In genomic region chr17:45127583-45128300, GRCh38 we compare ENCODE assay signal across 10 cellular contexts. TPM values are rescaled to one million over a fixed set of nuclear protein-coding genes. Genes with fewer than 3 reads are reported as not detected.
DNase-seq lines count a peak whose midpoint lies in the region; ATAC-seq and TF ChIP-seq lines count a peak whose summit lies in the region.
"Had no signal": no experiment of that assay in that cellular context is flagged by ENCODE, and none has a peak within 500 bp of the region (broad histone marks: within the 10 kb centered on the region; RNA-seq: fewer than 3 reads in every experiment).

No MANE protein-coding gene starts in this region.

- no peak for ATAC-seq in HG03025 (IDR thresholded peaks at IDR 0.05; ENCODE audit: low FRiP score, unreplicated experiment)
- no peak for ATAC-seq in GM19395 (IDR thresholded peaks at IDR 0.05; ENCODE audit: unreplicated experiment)
- ATAC-seq: activated CD8-positive, alpha-beta T cell treated with anti-CD3 and anti-CD28 coated beads for 36 hours had no signal

- no peaks in the 10 kb centered on the region for H3K36me3 ChIP-seq in HUES64 (ENCODE audit: insufficient read depth, low read length)
- H3K36me3 ChIP-seq in breast epithelium, result no peaks in the 10 kb centered on the region
- H3K36me3 ChIP-seq in testis (ENCODE audit: low read depth, missing control alignments), result no peaks in the 10 kb centered on the region

- no peak for TF ChIP-seq CTCF in breast epithelium (IDR thresholded peaks at IDR 0.05)
- no peak for TF ChIP-seq CTCF in testis (IDR thresholded peaks at IDR 0.05)

- H3K4me1 ChIP-seq in HUES64 (ENCODE audit: insufficient read depth, low read length) (peaks cover 3% of the 10 kb centered on the region; the same call in 1 of the 2 replicates), breast epithelium (peaks cover 6 to 27% of the 10 kb centered on the region in 2 donors), testis (peaks cover 48% of the 10 kb centered on the region)

- H3K27me3 ChIP-seq in HUES64 (ENCODE audit: insufficient read depth, low read length) (no peaks in the 10 kb centered on the region), breast epithelium (no peaks in the 10 kb centered on the region), layer of hippocampus (ENCODE audit: control insufficient read depth, insufficient read depth, low read length) (no peaks in the 10 kb centered on the region), testis (no peaks in the 10 kb centered on the region)

- no peaks in the 10 kb centered on the region for H3K9me3 ChIP-seq in HUES64 (ENCODE audit: insufficient read depth, low read depth, low read length)
- H3K9me3 ChIP-seq in breast epithelium, result no peaks in the 10 kb centered on the region
- no peaks in the 10 kb centered on the region for H3K9me3 ChIP-seq in testis

- WGBS in HUES64, result 67% methylated on average over 20 of the region's 20 CpGs
- WGBS in testis, 2 donors, result 38 to 44% methylated on average over 14 to 20 of the region's 20 CpGs

- TF ChIP-seq POLR2A in breast epithelium (IDR thresholded peaks at IDR 0.05) (no peak), testis (IDR thresholded peaks at IDR 0.05) (no peak)

- DNase-seq in breast epithelium (ENCODE audit: low spot score in 2 of 2) (peak; percentile 62 to 77), testis (peak; percentile 55), 8988T (no peak), DMS153 (lab: John Stamatoyannopoulos, UW) (no peak)
- DNase-seq: activated CD8-positive, alpha-beta T cell treated with anti-CD3 and anti-CD28 coated beads for 36 hours; NCI-H2171 treated with DMSO at 0.1 percent for 48 hours had no signal

- H3K4me3 ChIP-seq in HUES64 (ENCODE audit: low read length) (no peak overlapping the region), breast epithelium (peak overlapping the region in 2 of 3 donors; percentile 8 to 47), testis (no peak overlapping the region)

- H3K27ac ChIP-seq in HUES64 (ENCODE audit: low read depth, low read length) (peak overlapping the region; percentile 13), breast epithelium (peak overlapping the region; percentile 83 to 99), layer of hippocampus (ENCODE audit: low read depth, low read length) (peak overlapping the region; percentile 73), testis (peak overlapping the region; percentile 81 to 98)

- peak overlapping the region; percentile 38; the same call in 1 of the 2 replicates for H3K9ac ChIP-seq in HUES64 (ENCODE audit: low read depth, low read length)

- intact Hi-C loops in breast epithelium (cut with DNase I; ENCODE audit: low total_unique reads), result no loop called here
- intact Hi-C loops in testis (cut with DNase I; ENCODE audit: low total_unique reads), result loop anchor here (10.0 kb wide), 1 partner anchor 353 kb away; no protein-coding TSS in a partner anchor

RNA-seq across cellular contexts. Expression of gene PLCD3, which starts 4.6 kb away (rescaled TPM):
- polyA plus RNA-seq in HUES64 (2013, experiment 1 of 2), result 16.4 TPM
- polyA plus RNA-seq in HUES64 (2013, experiment 2 of 2), result 21.9 TPM
- total RNA-seq in breast epithelium (10 to 100 TPM; 30.8 to 62.2 (median 41.1) TPM), testis (100 to 1,000 TPM in 1 of 2 donors, 10 to 100 TPM in 1; 86.3 to 106 TPM)
- polyA plus RNA-seq in testis (ENCODE audit: insufficient read depth, low read depth, low replicate concordance), result 62.2 TPM

RNA-seq across cellular contexts. Expression of gene ACBD4, which starts 7.7 kb away (rescaled TPM):
- polyA plus RNA-seq in HUES64 (2013, experiment 1 of 2), result 1.9 TPM
- 3.7 TPM for polyA plus RNA-seq in HUES64 (2013, experiment 2 of 2)
- 10 to 100 TPM; 13.8 to 28.8 (median 15.7) TPM for total RNA-seq in breast epithelium
- 1 to 10 TPM; 8.3 to 9.1 TPM for total RNA-seq in testis
- 7.5 TPM for polyA plus RNA-seq in testis (ENCODE audit: insufficient read depth, low read depth, low replicate concordance)

RNA-seq across cellular contexts. Expression of gene HEXIM1, which starts 20.5 kb away (rescaled TPM):
- polyA plus RNA-seq in HUES64 (2013, experiment 1 of 2), result 19.1 TPM
- 18.6 TPM for polyA plus RNA-seq in HUES64 (2013, experiment 2 of 2)
- total RNA-seq in breast epithelium, result 10 to 100 TPM; 21.3 to 35.6 (median 33.4) TPM
- 10 to 100 TPM; 51.8 to 68.8 TPM for total RNA-seq in testis
- polyA plus RNA-seq in testis (ENCODE audit: insufficient read depth, low read depth, low replicate concordance), result 38.8 TPM

RNA-seq across cellular contexts. Expression of gene HEXIM2, which starts 33.9 kb away (rescaled TPM):
- polyA plus RNA-seq in HUES64 (2013, experiment 1 of 2), result 7.7 TPM
- polyA plus RNA-seq in HUES64 (2013, experiment 2 of 2), result 6.8 TPM
- total RNA-seq in breast epithelium (10 to 100 TPM in 2 of 3 donors, 1 to 10 TPM in 1; 6.6 to 13.3 (median 13.2) TPM), testis (10 to 100 TPM; 35.9 to 47.7 TPM)
- polyA plus RNA-seq in testis (ENCODE audit: insufficient read depth, low read depth, low replicate concordance), result 76.8 TPM

Comparison
In these comparisons a context has a peak if more than half of its experiments do, and no peak if none do; other contexts are left out.
1. H3K27ac ChIP-seq: peak in every context shown above with its lines; median percentile 91 in breast epithelium; 90 in testis; 73 in layer of hippocampus; 13 in HUES64.
2. H3K4me3 ChIP-seq: peak in breast epithelium (2 of 3); none in HUES64 (single experiment) and testis (0 of 2).
3. DNase-seq: peak in breast epithelium (2 of 2) and testis (single experiment); none in 8988T (single experiment) and DMS153 (single experiment).